Comparison of ENCODE assay signal across 19 cellular contexts in genomic region chr5:4419276-4419675, GRCh38.
DNase-seq lines count a peak whose midpoint lies in the region; ATAC-seq, FAIRE-seq and TF ChIP-seq lines count a peak whose summit lies in the region.
"Had no signal": no experiment of that assay in that cellular context is flagged by ENCODE, and none has a peak within 500 bp of the region (broad histone marks: within the 10 kb centered on the region; RNA-seq: fewer than 3 reads in every experiment).

No MANE protein-coding gene starts in this region.

- H3K4me1 Mint-ChIP-seq in natural killer cell = no peaks in the 10 kb centered on the region
- H3K4me1 Mint-ChIP-seq: B cell had no signal

- H3K4me3 Mint-ChIP-seq in natural killer cell = no peak overlapping the region
- H3K4me3 Mint-ChIP-seq: B cell; CD4-positive, alpha-beta T cell; GM23338 had no signal

- H3K27me3 Mint-ChIP-seq in natural killer cell (ENCODE audit: low read depth in 2 of 2) = no peaks in the 10 kb centered on the region
- H3K27me3 Mint-ChIP-seq: B cell; CD4-positive, alpha-beta T cell had no signal

- no peak for TF ChIP-seq EP300 in esophagus muscularis mucosa (IDR thresholded peaks at IDR 0.05)

- TF ChIP-seq POLR2A in esophagus muscularis mucosa (IDR thresholded peaks at IDR 0.05; ENCODE audit: low read depth) = no peak

- peak; percentile 65 for FAIRE-seq in urothelium cell line (lab: Jason Lieb, UNC)
- FAIRE-seq: H54 had no signal

- H3K4me1 ChIP-seq in BLaER1 (peaks cover 10% of the 10 kb centered on the region), DND-41 (ENCODE audit: insufficient read depth, low read length) (peaks cover 59% of the 10 kb centered on the region), esophagus muscularis mucosa (no peaks in the 10 kb centered on the region)
- H3K4me1 ChIP-seq: Caco-2 had no signal

- H3K27ac ChIP-seq in BLaER1 = no peak overlapping the region
- peak overlapping the region; percentile 38; the same call in 1 of the 2 replicates for H3K27ac ChIP-seq in DND-41 (ENCODE audit: low read length)
- no peak overlapping the region for H3K27ac ChIP-seq in esophagus muscularis mucosa (replicated peaks in 1 of 4)
- H3K27ac ChIP-seq: C4-2B had no signal

- H3K4me2 ChIP-seq in BLaER1 (peak overlapping the region; percentile 38), DND-41 (ENCODE audit: insufficient read depth, low read length) (no peak overlapping the region)
- H3K4me2 ChIP-seq: GM23338 had no signal

- 72% methylated on average over 8 of the region's 8 CpGs for WGBS in esophagus muscularis mucosa

- H3K9me3 ChIP-seq in BLaER1 (no peaks in the 10 kb centered on the region), DND-41 (ENCODE audit: insufficient read depth, low read length, severe bottlenecking) (no peaks in the 10 kb centered on the region), esophagus muscularis mucosa (no peaks in the 10 kb centered on the region)
- H3K9me3 ChIP-seq: Caco-2 had no signal

- no peak overlapping the region for H2AFZ ChIP-seq in DND-41 (ENCODE audit: low read depth, low read length)
- H2AFZ ChIP-seq: GM23338 had no signal

- DNase-seq in DND-41 = no peak
- DNase-seq in kidney tubule cell (ENCODE audit: low spot score) = peak; percentile 81
- no peak for DNase-seq in urothelium cell line (ENCODE audit: low spot score)
- no peak for DNase-seq in esophagus muscularis mucosa (ENCODE audit: extremely low spot score)
- DNase-seq in natural killer cell = no peak
- no peak for DNase-seq in NCI-H2196 treated with DMSO at 0.1 percent for 48 hours (lab: John Stamatoyannopoulos, UW; ENCODE audit: unreplicated experiment)
- DNase-seq: 8988T; Caco-2; CD4-positive, alpha-beta T cell; DMS153; DMS79; GF-D8; HCEC 1CT; IMR-90 had no signal

- H3K9ac ChIP-seq in BLaER1 = no peak overlapping the region
- no peak overlapping the region for H3K9ac ChIP-seq in DND-41 (ENCODE audit: low read depth, low read length)

- H3K27ac Mint-ChIP-seq in natural killer cell = no peak overlapping the region
- H3K27ac Mint-ChIP-seq: B cell; CD4-positive, alpha-beta T cell; GM23338 had no signal

- peaks cover 3 to 8% of the 10 kb centered on the region in 2 donors for H3K9me3 Mint-ChIP-seq in natural killer cell
- H3K9me3 Mint-ChIP-seq: GM23338 had no signal

- H3K4me3 ChIP-seq in BLaER1 (no peak overlapping the region), DND-41 (ENCODE audit: low read depth in 1 of 2, low read length in 2 of 2) (no peak overlapping the region), esophagus muscularis mucosa (no peak overlapping the region)
- H3K4me3 ChIP-seq: GM23338 had no signal

- H4K20me1 ChIP-seq in BLaER1 = no peaks in the 10 kb centered on the region
- no peaks in the 10 kb centered on the region for H4K20me1 ChIP-seq in DND-41 (ENCODE audit: insufficient read depth, low read length)

- no peak for ATAC-seq in DND-41 (ENCODE audit: insufficient read depth, low read depth)
- no peak for ATAC-seq in natural killer cell
- ATAC-seq: GM23338 had no signal

- H3K36me3 Mint-ChIP-seq in natural killer cell = no peaks in the 10 kb centered on the region

- H3K79me2 ChIP-seq in DND-41 (ENCODE audit: insufficient read depth, low read length) = peaks cover 38% of the 10 kb centered on the region

- intact Hi-C loops in esophagus muscularis mucosa (cut with DNase I) (no loop called here), natural killer cell (cut with micrococcal nuclease) (no loop called here)

- TF ChIP-seq CTCF in DND-41 (IDR thresholded peaks at IDR 0.05; ENCODE audit: borderline replicate concordance, extremely low read depth, low read length, poor library complexity, severe bottlenecking) (no peak), esophagus muscularis mucosa (IDR thresholded peaks at IDR 0.05) (no peak), natural killer cell (IDR thresholded peaks at IDR 0.05) (no peak)

- H3K27me3 ChIP-seq in BLaER1 = no peaks in the 10 kb centered on the region
- H3K27me3 ChIP-seq in DND-41 (ENCODE audit: insufficient read depth, low read length, poor library complexity) = no peaks in the 10 kb centered on the region
- H3K27me3 ChIP-seq in esophagus muscularis mucosa = no peaks in the 10 kb centered on the region

- H3K36me3 ChIP-seq in BLaER1 = no peaks in the 10 kb centered on the region
- peaks cover 7% of the 10 kb centered on the region for H3K36me3 ChIP-seq in DND-41 (ENCODE audit: insufficient read depth, low read length)
- no peaks in the 10 kb centered on the region for H3K36me3 ChIP-seq in esophagus muscularis mucosa
